ENCODE assay signal across 8 cellular contexts in the genomic region with DNA sequence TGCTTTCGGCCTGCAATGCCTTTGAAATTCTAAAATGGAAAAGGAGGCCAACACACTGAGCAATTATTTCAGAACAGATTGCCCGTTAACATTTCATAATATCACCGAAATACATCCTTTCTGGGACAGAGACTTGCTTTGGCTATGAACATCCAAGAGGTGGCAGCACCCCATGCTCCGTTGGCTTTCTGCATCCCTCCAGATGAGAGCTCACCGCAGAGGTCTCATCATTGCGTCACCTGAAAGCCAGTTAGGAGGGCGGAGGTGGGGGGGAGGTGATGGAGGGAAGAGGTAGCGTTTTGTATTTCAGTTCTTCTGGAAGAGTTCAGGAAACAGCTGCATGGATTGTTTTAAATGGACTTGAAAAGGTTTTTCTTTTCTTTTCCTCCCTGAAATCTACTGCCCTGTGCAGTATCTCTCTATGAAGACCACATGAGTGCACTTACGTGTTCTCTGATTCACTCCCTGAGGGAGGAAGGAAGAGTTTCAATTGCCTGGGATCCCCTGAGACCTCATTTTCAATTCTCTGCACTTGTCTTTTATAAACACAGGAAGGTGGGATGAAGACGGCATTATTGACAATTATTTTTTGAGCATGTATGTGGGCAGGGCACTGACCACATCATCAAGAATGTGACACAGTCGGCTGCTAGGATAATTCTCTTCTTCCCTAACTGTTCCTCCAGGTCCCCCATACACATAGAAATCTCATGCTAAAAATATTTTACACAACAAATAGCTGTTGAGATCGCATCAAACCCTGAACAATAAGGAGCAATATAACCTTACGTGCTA.
A peak's percentile ranks its signal among the peaks of the same experiment; 100 is the strongest.
DNase-seq lines count a peak whose midpoint lies in the region; ATAC-seq and TF ChIP-seq lines count a peak whose summit lies in the region.

No MANE protein-coding gene starts in this region.

- peak; percentile 94 for ATAC-seq in PC-3

- H3K27ac Mint-ChIP-seq in nephron progenitor cell, result no peak overlapping the region

- H3F3A ChIP-seq in GM23248 (ENCODE audit: insufficient read depth) (peaks cover 18% of the 10 kb centered on the region), PC-3 (ENCODE audit: low read length, unreplicated experiment) (no peaks in the 10 kb centered on the region)

- H3K27ac ChIP-seq in GM23248 (peak overlapping the region; percentile 74), KMS-11 (no peak overlapping the region), PC-3 (ENCODE audit: low read length) (peak overlapping the region; percentile 12; the same call in 1 of the 2 replicates), substantia nigra (ENCODE audit: low read depth, low read length, poor library complexity, severe bottlenecking) (no peak overlapping the region)

- H3K9me2 ChIP-seq in GM23248 (ENCODE audit: insufficient read depth) (no peaks in the 10 kb centered on the region), PC-3 (replicated peaks; ENCODE audit: low read length) (no peaks in the 10 kb centered on the region)

- no peaks in the 10 kb centered on the region for H3K9me3 Mint-ChIP-seq in nephron progenitor cell

- H3K4me3 Mint-ChIP-seq in nephron progenitor cell, result no peak overlapping the region

- H3K9me3 ChIP-seq in GM23248 (ENCODE audit: low read depth), result no peaks in the 10 kb centered on the region
- H3K9me3 ChIP-seq in PC-3 (ENCODE audit: low read length), result no peaks in the 10 kb centered on the region

- peaks cover 34% of the 10 kb centered on the region for H3K4me1 Mint-ChIP-seq in nephron progenitor cell

- no peaks in the 10 kb centered on the region for H3K36me3 Mint-ChIP-seq in nephron progenitor cell (ENCODE audit: low read depth)

- BruUV-seq in PC-3 (replicated peaks; lab: Mats Ljungman, UMichigan), result no TSS peak

- H3K4me2 ChIP-seq in GM23248 (ENCODE audit: unreplicated experiment) (peak overlapping the region; percentile 69), KMS-11 (no peak overlapping the region), PC-3 (ENCODE audit: low read length) (peak overlapping the region; percentile 58)

- DNase-seq in ELF-1 (ENCODE audit: low read depth, low spot score) (peak; percentile 79), GM23248 (peak; percentile 97), PC-3 (peak; percentile 87), fibroblast of gingiva (ENCODE audit: low read depth) (peak; percentile 92), nephron progenitor cell (peak; percentile 70), substantia nigra (lab: John Stamatoyannopoulos, UW) (peak in 41 of 49 donors; percentile 2 to 74 (median 35))
- peak; percentile 57 for DNase-seq in activated T-cell treated with anti-CD3 and anti-CD28 coated beads, Interleukin-2, amount 50 U/mL, for 1 hour

- peaks cover 45% of the 10 kb centered on the region for H3K4me1 ChIP-seq in GM23248 (ENCODE audit: insufficient read depth)
- H3K4me1 ChIP-seq in KMS-11 (ENCODE audit: low read depth, poor library complexity, severe bottlenecking), result peaks cover 34% of the 10 kb centered on the region
- peaks cover 7% of the 10 kb centered on the region for H3K4me1 ChIP-seq in PC-3 (ENCODE audit: insufficient read depth, low read length)

- TF ChIP-seq CTCF in KMS-11 (conservative IDR thresholded peaks at IDR 0.05; ENCODE audit: low read depth, low read length) (peak; percentile 78), PC-3 (conservative IDR thresholded peaks at IDR 0.05; ENCODE audit: low read depth, low read length) (peak; percentile 82), nephron progenitor cell (IDR thresholded peaks at IDR 0.05) (peak; percentile 74)

- H3K79me2 ChIP-seq in GM23248 (ENCODE audit: insufficient read depth) (no peaks in the 10 kb centered on the region), KMS-11 (ENCODE audit: insufficient read depth, low read depth) (no peaks in the 10 kb centered on the region), PC-3 (ENCODE audit: low read length) (no peaks in the 10 kb centered on the region)

- intact Hi-C loops in PC-3 (cut with micrococcal nuclease), result loop anchor here (1.0 to 5.0 kb wide), 6 partner anchors 62 to 355 kb away; a partner anchor contains a TSS

- H3K4me3 ChIP-seq in GM23248 (peak overlapping the region; percentile 49), KMS-11 (IDR thresholded peaks at IDR 0.05; ENCODE audit: insufficient read depth, low read depth, low read length) (no peak overlapping the region), PC-3 (ENCODE audit: low read length) (peak overlapping the region; percentile 30; the same call in 1 of the 2 replicates)

- POLR2A ChIA-PET in PC-3 (lab: Charles Lee; ENCODE audit: unreplicated experiment), result no interaction called here

- H3K36me3 ChIP-seq in GM23248 (ENCODE audit: low read depth) (no peaks in the 10 kb centered on the region), KMS-11 (ENCODE audit: insufficient read depth) (no peaks in the 10 kb centered on the region), PC-3 (ENCODE audit: low read depth, low read length) (no peaks in the 10 kb centered on the region)

- H2AFZ ChIP-seq in GM23248, result 0 out of 2 replicates have a peak overlapping the region, but pooled peaks have one; percentile 43
- H2AFZ ChIP-seq in KMS-11 (ENCODE audit: low read depth), result no peak overlapping the region
- H2AFZ ChIP-seq in PC-3 (ENCODE audit: low read length), result peak overlapping the region; percentile 7; the same call in 1 of the 2 replicates

- H3K27me3 ChIP-seq in GM23248 (replicated peaks; ENCODE audit: insufficient read depth) (no peaks in the 10 kb centered on the region), KMS-11 (ENCODE audit: insufficient read depth, low read depth) (no peaks in the 10 kb centered on the region), PC-3 (ENCODE audit: low read length) (no peaks in the 10 kb centered on the region)

- H3K9ac ChIP-seq in GM23248 (peak overlapping the region; percentile 46), KMS-11 (no peak overlapping the region), PC-3 (ENCODE audit: low read length) (no peak overlapping the region)

- H4K20me1 ChIP-seq in GM23248 (ENCODE audit: insufficient read depth), result no peaks in the 10 kb centered on the region
- H4K20me1 ChIP-seq in KMS-11 (ENCODE audit: insufficient read depth), result no peaks in the 10 kb centered on the region
- no peaks in the 10 kb centered on the region for H4K20me1 ChIP-seq in PC-3 (ENCODE audit: low read length)

- H3K27me3 Mint-ChIP-seq in nephron progenitor cell (ENCODE audit: low read depth, poor library complexity), result no peaks in the 10 kb centered on the region

- CTCF ChIA-PET in PC-3 (lab: Charles Lee), result interaction anchor here (0.5 to 1.3 kb wide), 10 partner anchors 16 to 355 kb away, joined by 3 to 6 read pairs (median 4); a partner anchor contains a TSS

- WGBS in GM23248 (ENCODE audit: low coverage in 1 of 2, low lambda C conversion rate in 2 of 2, missing lambda C conversion rate in 2 of 2), 2 experiments, result 6 to 8% methylated on average over 13 of the region's 13 CpGs

- in situ Hi-C loops in GM23248 (cut with MboI), result loop anchor here (10.0 kb wide), 2 partner anchors 350 to 410 kb away; a partner anchor contains a TSS

Comparison
In these comparisons a context has a peak if more than half of its experiments do, and no peak if none do; other contexts are left out.
1. DNase-seq: peak in every context shown above with its lines; median percentile 97 in GM23248; 92 in fibroblast of gingiva; 87 in PC-3; 79 in ELF-1; 70 in nephron progenitor cell; 57 in activated T-cell treated with anti-CD3 and anti-CD28 coated beads, Interleukin-2, amount 50 U/mL, for 1 hour; 35 in substantia nigra.
2. H3K27ac ChIP-seq: peak in GM23248 (single experiment) and PC-3 (single experiment); none in KMS-11 (single experiment) and substantia nigra (single experiment).
3. Peak in every context shown above with its lines, with median percentiles within 50 percentile points of each other: CTCF ChIP-seq.